ENCODE assay signal across 1 cellular context in the genomic region with DNA sequence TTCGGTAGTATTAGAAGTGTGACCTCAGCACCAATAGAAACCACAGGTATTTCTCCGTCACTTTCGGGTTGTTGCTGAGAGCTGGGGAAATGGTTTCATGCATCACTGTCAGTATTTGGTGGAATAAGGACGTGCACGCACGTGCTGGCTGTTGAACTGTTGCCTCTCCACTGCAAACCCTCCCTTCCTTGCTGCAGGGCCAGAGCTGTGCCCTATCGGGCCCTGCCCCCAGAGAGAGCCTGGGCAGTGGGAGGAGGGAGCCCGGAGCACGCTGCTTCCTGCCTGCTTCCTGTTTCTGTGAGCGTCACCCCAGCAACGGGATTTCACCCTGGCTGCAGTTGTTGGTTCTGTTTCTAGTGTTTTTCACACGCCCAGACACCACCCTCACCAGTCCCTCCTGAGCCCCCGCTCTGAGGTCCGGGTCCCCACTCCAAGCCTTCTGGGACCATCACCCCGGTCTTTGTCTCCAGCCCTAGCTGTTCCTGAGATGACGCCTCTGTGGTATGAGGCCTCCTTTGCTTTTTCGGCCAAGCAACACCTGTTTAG.
TF ChIP-seq lines count a peak whose summit lies in the region.

No MANE protein-coding gene starts in this region.

TF ChIP-seq in HepG2, 621 proteins besides CTCF, POLR2A, EP300 and RAD21 (continued from another document and continues in another):
- TF ChIP-seq, protein P1, sequence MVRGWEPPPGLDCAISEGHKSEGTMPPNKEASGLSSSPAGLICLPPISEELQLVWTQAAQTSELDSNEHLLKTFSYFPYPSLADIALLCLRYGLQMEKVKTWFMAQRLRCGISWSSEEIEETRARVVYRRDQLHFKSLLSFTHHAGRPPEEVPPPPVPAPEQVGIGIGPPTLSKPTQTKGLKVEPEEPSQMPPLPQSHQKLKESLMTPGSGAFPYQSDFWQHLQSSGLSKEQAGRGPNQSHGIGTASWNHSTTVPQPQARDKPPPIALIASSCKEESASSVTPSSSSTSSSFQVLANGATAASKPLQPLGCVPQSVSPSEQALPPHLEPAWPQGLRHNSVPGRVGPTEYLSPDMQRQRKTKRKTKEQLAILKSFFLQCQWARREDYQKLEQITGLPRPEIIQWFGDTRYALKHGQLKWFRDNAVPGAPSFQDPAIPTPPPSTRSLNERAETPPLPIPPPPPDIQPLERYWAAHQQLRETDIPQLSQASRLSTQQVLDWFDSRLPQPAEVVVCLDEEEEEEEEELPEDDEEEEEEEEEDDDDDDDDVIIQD (CRISPR knock-in tag; IDR thresholded peaks at IDR 0.05; ENCODE audit: low read depth) = peak; percentile 58; the same call in 1 of the 2 replicates
- TF ChIP-seq NFYB (CRISPR knock-in tag; IDR thresholded peaks at IDR 0.05) = no peak
- TF ChIP-seq NCOA2 (CRISPR knock-in tag; IDR thresholded peaks at IDR 0.05) = peak; percentile 35; the same call in 1 of the 2 replicates
- TF ChIP-seq, protein P2, sequence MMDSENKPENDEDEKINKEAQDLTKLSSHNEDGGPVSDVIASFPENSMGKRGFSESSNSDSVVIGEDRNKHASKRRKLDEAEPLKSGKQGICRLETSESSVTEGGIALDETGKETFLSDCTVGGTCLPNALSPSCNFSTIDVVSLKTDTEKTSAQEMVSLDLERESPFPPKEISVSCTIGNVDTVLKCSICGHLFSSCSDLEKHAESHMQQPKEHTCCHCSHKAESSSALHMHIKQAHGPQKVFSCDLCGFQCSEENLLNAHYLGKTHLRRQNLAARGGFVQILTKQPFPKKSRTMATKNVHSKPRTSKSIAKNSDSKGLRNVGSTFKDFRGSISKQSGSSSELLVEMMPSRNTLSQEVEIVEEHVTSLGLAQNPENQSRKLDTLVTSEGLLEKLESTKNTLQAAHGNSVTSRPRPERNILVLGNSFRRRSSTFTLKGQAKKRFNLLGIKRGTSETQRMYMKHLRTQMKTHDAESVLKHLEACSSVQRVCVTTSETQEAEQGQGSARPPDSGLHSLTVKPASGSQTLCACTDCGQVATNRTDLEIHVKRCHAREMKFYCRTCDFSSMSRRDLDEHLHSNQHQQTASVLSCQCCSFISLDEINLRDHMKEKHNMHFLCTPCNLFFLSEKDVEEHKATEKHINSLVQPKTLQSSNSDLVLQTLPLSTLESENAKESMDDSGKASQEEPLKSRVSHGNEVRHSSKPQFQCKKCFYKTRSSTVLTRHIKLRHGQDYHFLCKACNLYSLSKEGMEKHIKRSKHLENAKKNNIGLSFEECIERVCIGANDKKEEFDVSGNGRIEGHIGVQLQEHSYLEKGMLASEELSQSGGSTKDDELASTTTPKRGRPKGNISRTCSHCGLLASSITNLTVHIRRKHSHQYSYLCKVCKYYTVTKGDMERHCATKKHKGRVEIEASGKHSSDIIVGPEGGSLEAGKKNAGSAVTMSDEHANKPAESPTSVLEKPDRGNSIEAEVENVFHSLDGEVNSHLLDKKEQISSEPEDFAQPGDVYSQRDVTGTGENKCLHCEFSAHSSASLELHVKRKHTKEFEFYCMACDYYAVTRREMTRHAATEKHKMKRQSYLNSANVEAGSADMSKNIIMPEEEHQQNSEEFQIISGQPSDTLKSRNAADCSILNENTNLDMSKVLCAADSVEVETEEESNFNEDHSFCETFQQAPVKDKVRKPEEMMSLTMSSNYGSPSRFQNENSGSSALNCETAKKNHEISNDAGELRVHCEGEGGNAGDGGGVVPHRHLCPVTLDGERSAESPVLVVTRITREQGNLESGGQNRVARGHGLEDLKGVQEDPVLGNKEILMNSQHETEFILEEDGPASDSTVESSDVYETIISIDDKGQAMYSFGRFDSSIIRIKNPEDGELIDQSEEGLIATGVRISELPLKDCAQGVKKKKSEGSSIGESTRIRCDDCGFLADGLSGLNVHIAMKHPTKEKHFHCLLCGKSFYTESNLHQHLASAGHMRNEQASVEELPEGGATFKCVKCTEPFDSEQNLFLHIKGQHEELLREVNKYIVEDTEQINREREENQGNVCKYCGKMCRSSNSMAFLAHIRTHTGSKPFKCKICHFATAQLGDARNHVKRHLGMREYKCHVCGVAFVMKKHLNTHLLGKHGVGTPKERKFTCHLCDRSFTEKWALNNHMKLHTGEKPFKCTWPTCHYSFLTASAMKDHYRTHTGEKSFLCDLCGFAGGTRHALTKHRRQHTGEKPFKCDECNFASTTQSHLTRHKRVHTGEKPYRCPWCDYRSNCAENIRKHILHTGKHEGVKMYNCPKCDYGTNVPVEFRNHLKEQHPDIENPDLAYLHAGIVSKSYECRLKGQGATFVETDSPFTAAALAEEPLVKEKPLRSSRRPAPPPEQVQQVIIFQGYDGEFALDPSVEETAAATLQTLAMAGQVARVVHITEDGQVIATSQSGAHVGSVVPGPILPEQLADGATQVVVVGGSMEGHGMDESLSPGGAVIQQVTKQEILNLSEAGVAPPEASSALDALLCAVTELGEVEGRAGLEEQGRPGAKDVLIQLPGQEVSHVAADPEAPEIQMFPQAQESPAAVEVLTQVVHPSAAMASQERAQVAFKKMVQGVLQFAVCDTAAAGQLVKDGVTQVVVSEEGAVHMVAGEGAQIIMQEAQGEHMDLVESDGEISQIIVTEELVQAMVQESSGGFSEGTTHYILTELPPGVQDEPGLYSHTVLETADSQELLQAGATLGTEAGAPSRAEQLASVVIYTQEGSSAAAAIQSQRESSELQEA (CRISPR knock-in tag; IDR thresholded peaks at IDR 0.05; ENCODE audit: not compliant biosample characterization) = peak; percentile 84
- TF ChIP-seq ZSCAN30 (CRISPR knock-in tag; IDR thresholded peaks at IDR 0.05) = no peak
- peak; percentile 74; the same call in 1 of the 2 replicates for TF ChIP-seq ZSCAN25 (CRISPR knock-in tag; IDR thresholded peaks at IDR 0.05)
- TF ChIP-seq, protein P3, sequence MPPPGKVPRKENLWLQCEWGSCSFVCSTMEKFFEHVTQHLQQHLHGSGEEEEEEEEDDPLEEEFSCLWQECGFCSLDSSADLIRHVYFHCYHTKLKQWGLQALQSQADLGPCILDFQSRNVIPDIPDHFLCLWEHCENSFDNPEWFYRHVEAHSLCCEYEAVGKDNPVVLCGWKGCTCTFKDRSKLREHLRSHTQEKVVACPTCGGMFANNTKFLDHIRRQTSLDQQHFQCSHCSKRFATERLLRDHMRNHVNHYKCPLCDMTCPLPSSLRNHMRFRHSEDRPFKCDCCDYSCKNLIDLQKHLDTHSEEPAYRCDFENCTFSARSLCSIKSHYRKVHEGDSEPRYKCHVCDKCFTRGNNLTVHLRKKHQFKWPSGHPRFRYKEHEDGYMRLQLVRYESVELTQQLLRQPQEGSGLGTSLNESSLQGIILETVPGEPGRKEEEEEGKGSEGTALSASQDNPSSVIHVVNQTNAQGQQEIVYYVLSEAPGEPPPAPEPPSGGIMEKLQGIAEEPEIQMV (CRISPR knock-in tag; IDR thresholded peaks at IDR 0.05; ENCODE audit: low read depth) = peak; percentile 56; the same call in 1 of the 2 replicates
- TF ChIP-seq NPAS2 (CRISPR knock-in tag; IDR thresholded peaks at IDR 0.05; ENCODE audit: borderline replicate concordance) = no peak
- TF ChIP-seq, protein P4, sequence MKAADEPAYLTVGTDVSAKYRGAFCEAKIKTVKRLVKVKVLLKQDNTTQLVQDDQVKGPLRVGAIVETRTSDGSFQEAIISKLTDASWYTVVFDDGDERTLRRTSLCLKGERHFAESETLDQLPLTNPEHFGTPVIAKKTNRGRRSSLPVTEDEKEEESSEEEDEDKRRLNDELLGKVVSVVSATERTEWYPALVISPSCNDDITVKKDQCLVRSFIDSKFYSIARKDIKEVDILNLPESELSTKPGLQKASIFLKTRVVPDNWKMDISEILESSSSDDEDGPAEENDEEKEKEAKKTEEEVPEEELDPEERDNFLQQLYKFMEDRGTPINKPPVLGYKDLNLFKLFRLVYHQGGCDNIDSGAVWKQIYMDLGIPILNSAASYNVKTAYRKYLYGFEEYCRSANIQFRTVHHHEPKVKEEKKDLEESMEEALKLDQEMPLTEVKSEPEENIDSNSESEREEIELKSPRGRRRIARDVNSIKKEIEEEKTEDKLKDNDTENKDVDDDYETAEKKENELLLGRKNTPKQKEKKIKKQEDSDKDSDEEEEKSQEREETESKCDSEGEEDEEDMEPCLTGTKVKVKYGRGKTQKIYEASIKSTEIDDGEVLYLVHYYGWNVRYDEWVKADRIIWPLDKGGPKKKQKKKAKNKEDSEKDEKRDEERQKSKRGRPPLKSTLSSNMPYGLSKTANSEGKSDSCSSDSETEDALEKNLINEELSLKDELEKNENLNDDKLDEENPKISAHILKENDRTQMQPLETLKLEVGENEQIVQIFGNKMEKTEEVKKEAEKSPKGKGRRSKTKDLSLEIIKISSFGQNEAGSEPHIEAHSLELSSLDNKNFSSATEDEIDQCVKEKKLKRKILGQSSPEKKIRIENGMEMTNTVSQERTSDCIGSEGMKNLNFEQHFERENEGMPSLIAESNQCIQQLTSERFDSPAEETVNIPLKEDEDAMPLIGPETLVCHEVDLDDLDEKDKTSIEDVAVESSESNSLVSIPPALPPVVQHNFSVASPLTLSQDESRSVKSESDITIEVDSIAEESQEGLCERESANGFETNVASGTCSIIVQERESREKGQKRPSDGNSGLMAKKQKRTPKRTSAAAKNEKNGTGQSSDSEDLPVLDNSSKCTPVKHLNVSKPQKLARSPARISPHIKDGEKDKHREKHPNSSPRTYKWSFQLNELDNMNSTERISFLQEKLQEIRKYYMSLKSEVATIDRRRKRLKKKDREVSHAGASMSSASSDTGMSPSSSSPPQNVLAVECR (CRISPR knock-in tag; IDR thresholded peaks at IDR 0.05; ENCODE audit: borderline replicate concordance) = peak; percentile 88
- TF ChIP-seq ZNF619 (CRISPR knock-in tag; IDR thresholded peaks at IDR 0.05) = peak; percentile 94; the same call in 1 of the 2 replicates
- peak; percentile 77 for TF ChIP-seq ZNF501 (CRISPR knock-in tag; IDR thresholded peaks at IDR 0.05)
- TF ChIP-seq JUND (CRISPR knock-in tag; IDR thresholded peaks at IDR 0.05) = peak; percentile 59; the same call in 1 of the 2 replicates
- peak; percentile 93 for TF ChIP-seq ETV5 (CRISPR knock-in tag; IDR thresholded peaks at IDR 0.05; ENCODE audit: borderline replicate concordance)
- no peak for TF ChIP-seq ZBTB1 (CRISPR knock-in tag; IDR thresholded peaks at IDR 0.05; ENCODE audit: borderline replicate concordance)
- 0 out of 2 replicates have a peak, but pooled peaks have one; percentile 60 for TF ChIP-seq ZNF160 (CRISPR knock-in tag; IDR thresholded peaks at IDR 0.05)
- TF ChIP-seq JARID2 (CRISPR knock-in tag; IDR thresholded peaks at IDR 0.05; ENCODE audit: insufficient replicate concordance) = no peak
- TF ChIP-seq ZNF878 (CRISPR knock-in tag; IDR thresholded peaks at IDR 0.05) = 0 out of 2 replicates have a peak, but pooled peaks have one; percentile 40
- TF ChIP-seq, protein P5, sequence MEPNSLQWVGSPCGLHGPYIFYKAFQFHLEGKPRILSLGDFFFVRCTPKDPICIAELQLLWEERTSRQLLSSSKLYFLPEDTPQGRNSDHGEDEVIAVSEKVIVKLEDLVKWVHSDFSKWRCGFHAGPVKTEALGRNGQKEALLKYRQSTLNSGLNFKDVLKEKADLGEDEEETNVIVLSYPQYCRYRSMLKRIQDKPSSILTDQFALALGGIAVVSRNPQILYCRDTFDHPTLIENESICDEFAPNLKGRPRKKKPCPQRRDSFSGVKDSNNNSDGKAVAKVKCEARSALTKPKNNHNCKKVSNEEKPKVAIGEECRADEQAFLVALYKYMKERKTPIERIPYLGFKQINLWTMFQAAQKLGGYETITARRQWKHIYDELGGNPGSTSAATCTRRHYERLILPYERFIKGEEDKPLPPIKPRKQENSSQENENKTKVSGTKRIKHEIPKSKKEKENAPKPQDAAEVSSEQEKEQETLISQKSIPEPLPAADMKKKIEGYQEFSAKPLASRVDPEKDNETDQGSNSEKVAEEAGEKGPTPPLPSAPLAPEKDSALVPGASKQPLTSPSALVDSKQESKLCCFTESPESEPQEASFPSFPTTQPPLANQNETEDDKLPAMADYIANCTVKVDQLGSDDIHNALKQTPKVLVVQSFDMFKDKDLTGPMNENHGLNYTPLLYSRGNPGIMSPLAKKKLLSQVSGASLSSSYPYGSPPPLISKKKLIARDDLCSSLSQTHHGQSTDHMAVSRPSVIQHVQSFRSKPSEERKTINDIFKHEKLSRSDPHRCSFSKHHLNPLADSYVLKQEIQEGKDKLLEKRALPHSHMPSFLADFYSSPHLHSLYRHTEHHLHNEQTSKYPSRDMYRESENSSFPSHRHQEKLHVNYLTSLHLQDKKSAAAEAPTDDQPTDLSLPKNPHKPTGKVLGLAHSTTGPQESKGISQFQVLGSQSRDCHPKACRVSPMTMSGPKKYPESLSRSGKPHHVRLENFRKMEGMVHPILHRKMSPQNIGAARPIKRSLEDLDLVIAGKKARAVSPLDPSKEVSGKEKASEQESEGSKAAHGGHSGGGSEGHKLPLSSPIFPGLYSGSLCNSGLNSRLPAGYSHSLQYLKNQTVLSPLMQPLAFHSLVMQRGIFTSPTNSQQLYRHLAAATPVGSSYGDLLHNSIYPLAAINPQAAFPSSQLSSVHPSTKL (CRISPR knock-in tag; IDR thresholded peaks at IDR 0.05) = peak; percentile 79
- TF ChIP-seq, protein P6, sequence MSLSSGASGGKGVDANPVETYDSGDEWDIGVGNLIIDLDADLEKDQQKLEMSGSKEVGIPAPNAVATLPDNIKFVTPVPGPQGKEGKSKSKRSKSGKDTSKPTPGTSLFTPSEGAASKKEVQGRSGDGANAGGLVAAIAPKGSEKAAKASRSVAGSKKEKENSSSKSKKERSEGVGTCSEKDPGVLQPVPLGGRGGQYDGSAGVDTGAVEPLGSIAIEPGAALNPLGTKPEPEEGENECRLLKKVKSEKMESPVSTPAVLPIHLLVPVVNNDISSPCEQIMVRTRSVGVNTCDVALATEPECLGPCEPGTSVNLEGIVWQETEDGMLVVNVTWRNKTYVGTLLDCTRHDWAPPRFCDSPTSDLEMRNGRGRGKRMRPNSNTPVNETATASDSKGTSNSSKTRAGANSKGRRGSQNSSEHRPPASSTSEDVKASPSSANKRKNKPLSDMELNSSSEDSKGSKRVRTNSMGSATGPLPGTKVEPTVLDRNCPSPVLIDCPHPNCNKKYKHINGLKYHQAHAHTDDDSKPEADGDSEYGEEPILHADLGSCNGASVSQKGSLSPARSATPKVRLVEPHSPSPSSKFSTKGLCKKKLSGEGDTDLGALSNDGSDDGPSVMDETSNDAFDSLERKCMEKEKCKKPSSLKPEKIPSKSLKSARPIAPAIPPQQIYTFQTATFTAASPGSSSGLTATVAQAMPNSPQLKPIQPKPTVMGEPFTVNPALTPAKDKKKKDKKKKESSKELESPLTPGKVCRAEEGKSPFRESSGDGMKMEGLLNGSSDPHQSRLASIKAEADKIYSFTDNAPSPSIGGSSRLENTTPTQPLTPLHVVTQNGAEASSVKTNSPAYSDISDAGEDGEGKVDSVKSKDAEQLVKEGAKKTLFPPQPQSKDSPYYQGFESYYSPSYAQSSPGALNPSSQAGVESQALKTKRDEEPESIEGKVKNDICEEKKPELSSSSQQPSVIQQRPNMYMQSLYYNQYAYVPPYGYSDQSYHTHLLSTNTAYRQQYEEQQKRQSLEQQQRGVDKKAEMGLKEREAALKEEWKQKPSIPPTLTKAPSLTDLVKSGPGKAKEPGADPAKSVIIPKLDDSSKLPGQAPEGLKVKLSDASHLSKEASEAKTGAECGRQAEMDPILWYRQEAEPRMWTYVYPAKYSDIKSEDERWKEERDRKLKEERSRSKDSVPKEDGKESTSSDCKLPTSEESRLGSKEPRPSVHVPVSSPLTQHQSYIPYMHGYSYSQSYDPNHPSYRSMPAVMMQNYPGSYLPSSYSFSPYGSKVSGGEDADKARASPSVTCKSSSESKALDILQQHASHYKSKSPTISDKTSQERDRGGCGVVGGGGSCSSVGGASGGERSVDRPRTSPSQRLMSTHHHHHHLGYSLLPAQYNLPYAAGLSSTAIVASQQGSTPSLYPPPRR (CRISPR knock-in tag; IDR thresholded peaks at IDR 0.05; ENCODE audit: borderline replicate concordance) = peak; percentile 72; the same call in 1 of the 2 replicates
- no peak; the same call in 1 of the 2 replicates for TF ChIP-seq MTA1 (CRISPR knock-in tag; IDR thresholded peaks at IDR 0.05; ENCODE audit: borderline replicate concordance)
- TF ChIP-seq PHF21A (CRISPR knock-in tag; IDR thresholded peaks at IDR 0.05) = peak; percentile 23; the same call in 1 of the 2 replicates
- TF ChIP-seq MXI1 (IDR thresholded peaks at IDR 0.05; ENCODE audit: borderline replicate concordance, low read depth, low read length) = peak; percentile 96; the same call in 2 of the 3 replicates
